15 cellular contexts compared by ENCODE assay signal in the genomic region with DNA sequence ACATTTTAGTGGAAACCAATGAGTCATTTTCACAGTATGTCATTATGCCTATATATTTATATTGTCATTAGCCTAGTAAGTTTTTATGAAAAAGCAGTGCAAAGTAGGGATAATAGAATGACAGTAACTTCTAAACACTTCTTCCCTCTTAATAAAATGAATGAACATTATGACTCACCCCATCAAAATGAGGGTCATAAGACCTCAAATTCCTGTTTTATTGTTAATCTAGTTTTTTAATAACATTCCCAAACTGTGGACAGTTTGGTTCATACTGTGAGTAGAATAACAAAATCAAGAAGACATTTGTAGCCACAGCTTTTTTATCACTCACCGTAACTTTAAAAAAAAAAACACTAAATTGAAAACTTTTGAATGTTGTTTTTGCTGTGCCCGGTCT.
DNase-seq lines count a peak whose midpoint lies in the region; ATAC-seq and TF ChIP-seq lines count a peak whose summit lies in the region.
"Had no signal": no experiment of that assay in that cellular context is flagged by ENCODE, and none has a peak within 500 bp of the region (broad histone marks: within the 10 kb centered on the region; RNA-seq: fewer than 3 reads in every experiment).

No MANE protein-coding gene starts in this region.

- no peak overlapping the region for H3K27ac ChIP-seq in RWPE1

- no peaks in the 10 kb centered on the region for H3K27me3 Mint-ChIP-seq in osteocyte (ENCODE audit: unreplicated experiment)
- peaks cover 2% of the 10 kb centered on the region for H3K27me3 Mint-ChIP-seq in activated CD4-positive, alpha-beta T cell treated with anti-CD3 and anti-CD28 coated beads, Interleukin-2, amount 10 ng/mL, durations not matched to agents 7 days and 5 days
- H3K27me3 Mint-ChIP-seq: CD4-positive, alpha-beta memory T cell had no signal

- ATAC-seq in sciatic nerve = no peak
- ATAC-seq: activated T-cell treated with anti-CD3 and anti-CD28 coated beads, Interleukin-2, amount 50 U/mL, for 4 hours had no signal

- no peaks in the 10 kb centered on the region for H3K27me3 ChIP-seq in BJ (ENCODE audit: control insufficient read depth, insufficient read depth, low read length)

- no peak overlapping the region for H3K4me3 ChIP-seq in BJ (ENCODE audit: low read depth, low read length)

- in situ Hi-C loops in G401 (cut with HindIII; ENCODE audit: low sequenced_read_pairs) = no loop called here

- H3K4me1 Mint-ChIP-seq in osteocyte (ENCODE audit: unreplicated experiment) = peaks cover 45% of the 10 kb centered on the region
- H3K4me1 Mint-ChIP-seq in activated CD4-positive, alpha-beta T cell treated with anti-CD3 and anti-CD28 coated beads, Interleukin-2, amount 10 ng/mL, durations not matched to agents 7 days and 5 days = no peaks in the 10 kb centered on the region
- H3K4me1 Mint-ChIP-seq: CD4-positive, alpha-beta memory T cell had no signal

- H3K27ac Mint-ChIP-seq in osteocyte (ENCODE audit: unreplicated experiment) = peak overlapping the region; percentile 68
- H3K27ac Mint-ChIP-seq in activated CD4-positive, alpha-beta T cell treated with anti-CD3 and anti-CD28 coated beads, Interleukin-2, amount 10 ng/mL, durations not matched to agents 7 days and 5 days = no peak overlapping the region
- H3K27ac Mint-ChIP-seq: CD4-positive, alpha-beta memory T cell had no signal

- no peaks in the 10 kb centered on the region for H3K9me3 Mint-ChIP-seq in osteocyte (ENCODE audit: unreplicated experiment)
- H3K9me3 Mint-ChIP-seq in activated CD4-positive, alpha-beta T cell treated with anti-CD3 and anti-CD28 coated beads, Interleukin-2, amount 10 ng/mL, durations not matched to agents 7 days and 5 days = no peaks in the 10 kb centered on the region
- H3K9me3 Mint-ChIP-seq: activated T-cell treated with anti-CD3 and anti-CD28 coated beads, Interleukin-2, amount 50 U/mL, for 4 hours had no signal

- POLR2A ChIA-PET in BJ (lab: Charles Lee) (interaction anchor here (0.6 kb wide), 2 partner anchors 20 to 392 kb away, joined by 4 to 5 read pairs; no protein-coding TSS in a partner anchor), RWPE1 (lab: Yijun Ruan, JAX; ENCODE audit: low non-redundant PET) (no interaction called here)
- POLR2A ChIA-PET in activated CD4-positive, alpha-beta T cell treated with anti-CD3 and anti-CD28 coated beads, Interleukin-2, amount 10 ng/mL, durations not matched to agents 7 days and 5 days (lab: Charles Lee) = no interaction called here

- no peaks in the 10 kb centered on the region for H3K36me3 ChIP-seq in BJ (ENCODE audit: control insufficient read depth, insufficient read depth, low read length)

- TF ChIP-seq CTCF in BJ (IDR thresholded peaks at IDR 0.05; ENCODE audit: insufficient read depth, low read depth, low read length) (no peak), RWPE1 (conservative IDR thresholded peaks at IDR 0.05; ENCODE audit: low read depth) (no peak), osteocyte (IDR thresholded peaks at IDR 0.05) (no peak)

- CTCF ChIA-PET in BJ (lab: Yijun Ruan, JAX) = interaction anchor here (1.0 kb wide), 1 partner anchor 99 kb away, joined by 3 read pairs; no protein-coding TSS in a partner anchor
- CTCF ChIA-PET in RWPE1 (lab: Yijun Ruan, JAX) = interaction anchor here (0.6 kb wide), 1 partner anchor 88 kb away, joined by 4 read pairs; no protein-coding TSS in a partner anchor
- CTCF ChIA-PET in activated CD4-positive, alpha-beta T cell treated with anti-CD3 and anti-CD28 coated beads, Interleukin-2, amount 10 ng/mL, durations not matched to agents 7 days and 5 days (lab: Charles Lee) = no interaction called here

- intact Hi-C loops in sciatic nerve (cut with DNase I) = no loop called here

- peaks cover 2% of the 10 kb centered on the region for H3K36me3 Mint-ChIP-seq in osteocyte (ENCODE audit: unreplicated experiment)
- no peaks in the 10 kb centered on the region for H3K36me3 Mint-ChIP-seq in activated CD4-positive, alpha-beta T cell treated with anti-CD3 and anti-CD28 coated beads, Interleukin-2, amount 10 ng/mL, durations not matched to agents 7 days and 5 days (ENCODE audit: low read depth)
- H3K36me3 Mint-ChIP-seq: CD4-positive, alpha-beta memory T cell had no signal

- DNase-seq in BJ (ENCODE audit: low read depth) (peak; percentile 73), RWPE1 (ENCODE audit: low spot score) (peak; percentile 53), fibroblast of gingiva (ENCODE audit: low read depth) (peak; percentile 29), osteocyte (ENCODE audit: extremely low spot score, unreplicated experiment) (no peak), NOMO-1 treated with DMSO at 0.1 percent for 48 hours (lab: John Stamatoyannopoulos, UW; ENCODE audit: unreplicated experiment) (no peak), sciatic nerve (ENCODE audit: low spot score) (no peak), G401 (ENCODE audit: low spot score) (no peak)
- DNase-seq in activated CD4-positive, alpha-beta T cell treated with anti-CD3 and anti-CD28 coated beads, Interleukin-2, amount 10 ng/mL, durations not matched to agents 7 days and 5 days = no peak
- DNase-seq: activated T-cell treated with anti-CD3 and anti-CD28 coated beads, Interleukin-2, amount 50 U/mL, for 4 hours; CD4-positive, alpha-beta memory T cell; effector CD4-positive, alpha-beta T cell; mesendoderm; NCI-H1105; stimulated activated naive CD4-positive, alpha-beta T cell treated with Interleukin-2 at 50 U/mL for 16 hours; T-helper 1 cell had no signal

- no peak overlapping the region for H3K4me3 Mint-ChIP-seq in osteocyte (ENCODE audit: unreplicated experiment)
- H3K4me3 Mint-ChIP-seq in activated CD4-positive, alpha-beta T cell treated with anti-CD3 and anti-CD28 coated beads, Interleukin-2, amount 10 ng/mL, durations not matched to agents 7 days and 5 days = no peak overlapping the region
- H3K4me3 Mint-ChIP-seq: activated T-cell treated with anti-CD3 and anti-CD28 coated beads, Interleukin-2, amount 50 U/mL, for 4 hours; CD4-positive, alpha-beta memory T cell had no signal

Comparison
In these comparisons a context has a peak if more than half of its experiments do, and no peak if none do; other contexts are left out.
1. DNase-seq: peak in BJ (single experiment), RWPE1 (single experiment) and fibroblast of gingiva (single experiment); none in osteocyte (single experiment), NOMO-1 treated with DMSO at 0.1 percent for 48 hours (single experiment), activated CD4-positive, alpha-beta T cell treated with anti-CD3 and anti-CD28 coated beads, Interleukin-2, amount 10 ng/mL, durations not matched to agents 7 days and 5 days (single experiment), sciatic nerve (single experiment) and G401 (single experiment).